ENCODE assay signal across 24 cellular contexts in the genomic region with DNA sequence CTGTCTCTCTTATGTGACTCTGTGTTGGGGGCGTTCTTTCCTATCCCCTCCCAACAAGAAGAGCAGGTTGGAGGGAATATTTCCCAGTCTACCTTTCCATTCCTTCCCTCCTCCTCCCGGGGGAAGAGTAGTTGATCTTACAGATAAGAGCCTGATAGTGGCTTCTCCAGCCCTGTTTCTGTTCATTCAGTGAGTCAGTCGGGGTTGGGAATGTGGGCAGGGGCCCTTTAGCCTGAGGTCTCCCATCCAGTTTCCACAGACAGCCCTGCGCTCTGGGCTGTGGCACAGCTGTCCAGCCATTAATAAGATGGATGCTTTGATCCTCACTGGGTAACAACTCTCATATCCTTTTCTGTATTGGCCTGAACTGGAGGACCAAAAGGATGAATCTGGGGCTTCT. TPM values are rescaled to one million over a fixed set of nuclear protein-coding genes. Genes with fewer than 3 reads are reported as not detected.
"Had no signal": no experiment of that assay in that cellular context is flagged by ENCODE, and none has a peak within 500 bp of the region (broad histone marks: within the 10 kb centered on the region; RNA-seq: fewer than 3 reads in every experiment).

No MANE protein-coding gene starts in this region.

- H3K9me3 Mint-ChIP-seq: IgD-negative memory B cell had no signal

- H3K27ac Mint-ChIP-seq: IgD-negative memory B cell had no signal

- H3K9me3 ChIP-seq: SJSA1 had no signal

- H3K9ac ChIP-seq: KMS-11 had no signal

- H3K4me3 Mint-ChIP-seq: IgD-negative memory B cell had no signal

- H3K36me3 ChIP-seq: SJSA1 had no signal

- H3K4me2 ChIP-seq: KMS-11 had no signal

- H3K36me3 Mint-ChIP-seq: IgD-negative memory B cell had no signal

- ATAC-seq: K562, SK-N-SH treated with all-trans-retinoic acid at 6 μM for 48 hours had no signal

- H3K27ac ChIP-seq: HL-60, KMS-11, SJSA1 had no signal

- H3K4me3 ChIP-seq: K562, SJSA1 had no signal

- H3K4me1 ChIP-seq: SJSA1 had no signal

- DNase-seq: Kasumi-1, MM.1S, NCI-H1092 treated with DMSO at 0.1 percent for 48 hours, NCI-H1436, NCI-H187, NCI-H2029, NCI-H2081 treated with DMSO at 0.1 percent for 48 hours, NCI-H2171, NCI-H226, NCI-H446, NCI-H510A, NCI-H524 treated with DMSO at 0.1 percent for 48 hours, NCI-H69, NCI-H774, Right ventricle myocardium superior, RPMI8226, SIG-M5 had no signal

- H3K27me3 ChIP-seq: SJSA1 had no signal

RNA-seq across cellular contexts. Expression of gene PPP1R1A, which starts 18.1 kb away (rescaled TPM):
- total RNA-seq: K562, M059J, SJSA1 had no signal
- polyA plus RNA-seq: IgD-negative memory B cell, K562 had no signal

RNA-seq across cellular contexts. Expression of gene LACRT, which starts 28.1 kb away (rescaled TPM):
- total RNA-seq: K562, M059J, Right ventricle myocardium superior, SJSA1 had no signal
- polyA plus RNA-seq: IgD-negative memory B cell, K562 had no signal

RNA-seq across cellular contexts. Expression of gene DCD, which starts 41.6 kb away (rescaled TPM):
- total RNA-seq: K562, M059J, Right ventricle myocardium superior, SJSA1 had no signal
- polyA plus RNA-seq: IgD-negative memory B cell, K562 had no signal

RNA-seq across cellular contexts. Expression of gene PDE1B, which starts 57.2 kb away (rescaled TPM):
- total RNA-seq: M059J, SJSA1 had no signal
